Comparison of ENCODE assay signal across 13 cellular contexts in genomic region chr5:116864157-116864837, GRCh38.
DNase-seq lines count a peak whose midpoint lies in the region; ATAC-seq and TF ChIP-seq lines count a peak whose summit lies in the region.
"Had no signal": no experiment of that assay in that cellular context is flagged by ENCODE, and none has a peak within 500 bp of the region (broad histone marks: within the 10 kb centered on the region; RNA-seq: fewer than 3 reads in every experiment).

No MANE protein-coding gene starts in this region.

- no peak for TF ChIP-seq POLR2A in right lobe of liver (IDR thresholded peaks at IDR 0.05)

- H3K4me1 ChIP-seq in HUES6 (ENCODE audit: control insufficient read depth, insufficient read depth, low read length): peaks cover 54% of the 10 kb centered on the region
- H3K4me1 ChIP-seq in right lobe of liver: peaks cover 0 to 3% (median 0%) of the 10 kb centered on the region in 4 donors
- H3K4me1 ChIP-seq in left lung: no peaks in the 10 kb centered on the region

- WGBS in right lobe of liver (ENCODE audit: insufficient coverage, low coverage, low lambda C conversion rate, missing lambda C conversion rate): 30% methylated on average over 9 of the region's 9 CpGs

- H3K4me3 ChIP-seq in HUES6 (ENCODE audit: low read depth, low read length) (0 out of 2 replicates have a peak overlapping the region, but pooled peaks have one; percentile 0), astrocyte of the spinal cord (ENCODE audit: low read depth, low read length) (no peak overlapping the region), right lobe of liver (no peak overlapping the region), left lung (no peak overlapping the region)

- in situ Hi-C loops in astrocyte of the spinal cord (cut with HindIII; ENCODE audit: low sequenced_read_pairs): no loop called here

- H3K27ac ChIP-seq in HUES6 (ENCODE audit: low read depth, low read length) (peak overlapping the region; percentile 96), right lobe of liver (no peak overlapping the region), left lung (no peak overlapping the region)

- H3K9ac ChIP-seq in HUES6 (ENCODE audit: low read length): peak overlapping the region; percentile 67

- peaks cover 1% of the 10 kb centered on the region for H3K9me3 ChIP-seq in HUES6 (ENCODE audit: control insufficient read depth, insufficient read depth, low read depth, low read length)
- H3K9me3 ChIP-seq in right lobe of liver: no peaks in the 10 kb centered on the region
- peaks cover 0 to 6% of the 10 kb centered on the region in 2 donors for H3K9me3 ChIP-seq in left lung

- TF ChIP-seq CTCF in astrocyte of the spinal cord (IDR thresholded peaks at IDR 0.05; ENCODE audit: low read depth, low read length) (no peak), right lobe of liver (IDR thresholded peaks at IDR 0.05) (no peak), left lung (IDR thresholded peaks at IDR 0.05) (no peak)

- ATAC-seq in right lobe of liver (peak in 3 of 4 donors; percentile 37 to 87 (median 69)), left lung (no peak), HG02763 (IDR thresholded peaks at IDR 0.05; ENCODE audit: unreplicated experiment) (no peak)
- ATAC-seq: HCT116 had no signal

- intact Hi-C loops in right lobe of liver (cut with DNase I): no loop called here
- intact Hi-C loops in left lung (cut with DNase I): no loop called here

- H3K27me3 ChIP-seq in HUES6 (ENCODE audit: control insufficient read depth, insufficient read depth, low read length): no peaks in the 10 kb centered on the region
- H3K27me3 ChIP-seq in right lobe of liver: no peaks in the 10 kb centered on the region
- H3K27me3 ChIP-seq in left lung: peaks cover 0 to 10% of the 10 kb centered on the region in 2 donors

- no peaks in the 10 kb centered on the region for H3K36me3 ChIP-seq in HUES6 (ENCODE audit: control insufficient read depth, insufficient read depth, low read length)
- H3K36me3 ChIP-seq in right lobe of liver: no peaks in the 10 kb centered on the region
- H3K36me3 ChIP-seq in left lung: no peaks in the 10 kb centered on the region

- DNase-seq in CMK (ENCODE audit: low read depth) (peak; percentile 7), astrocyte of the spinal cord (ENCODE audit: low read depth, low spot score) (peak; percentile 8), right lobe of liver (peak in 1 of 3 donors; percentile 47), left lung (no peak), NCI-H345 treated with DMSO at 0.1 percent for 48 hours (lab: John Stamatoyannopoulos, UW; ENCODE audit: unreplicated experiment) (no peak), SIG-M5 (lab: John Stamatoyannopoulos, UW) (no peak)
- DNase-seq: ACHN; activated CD4-positive, alpha-beta T cell treated with anti-CD3 and anti-CD28 coated beads for 4 hours; NCI-H187; posterior cingulate gyrus had no signal

Comparison
In these comparisons a context has a peak if more than half of its experiments do, and no peak if none do; other contexts are left out.
1. DNase-seq: peak in CMK (single experiment) and astrocyte of the spinal cord (single experiment); none in left lung (0 of 2), NCI-H345 treated with DMSO at 0.1 percent for 48 hours (single experiment) and SIG-M5 (single experiment).
2. ATAC-seq: peak in right lobe of liver (3 of 4); none in left lung (single experiment) and HG02763 (single experiment).